23 cellular contexts compared by ENCODE assay signal in genomic region chr5:5799826-5800225, GRCh38.
"Had no signal": no experiment of that assay in that cellular context is flagged by ENCODE, and none has a peak within 500 bp of the region (broad histone marks: within the 10 kb centered on the region; RNA-seq: fewer than 3 reads in every experiment).

No MANE protein-coding gene starts in this region.

- H3K36me3 Mint-ChIP-seq: natural killer cell had no signal

- H3K4me1 ChIP-seq: esophagus squamous epithelium, lower lobe of right lung, pancreas, thyroid gland, vagina had no signal

- H3K27me3 ChIP-seq: esophagus squamous epithelium, heart right ventricle, neutrophil, pancreas, right lobe of liver, thyroid gland, vagina had no signal

- H3K27ac ChIP-seq: coronary artery, esophagus squamous epithelium, heart right ventricle, lower lobe of right lung, neutrophil, pancreas, thyroid gland, vagina had no signal

- H3K4me3 ChIP-seq: coronary artery, esophagus squamous epithelium, heart right ventricle, lower lobe of right lung, pancreas, right lobe of liver, thyroid gland, vagina had no signal

- ATAC-seq: left ventricle myocardium superior; natural killer cell; pancreas; stimulated activated naive CD8-positive, alpha-beta T cell treated with anti-CD3 and anti-CD28 coated beads, Interleukin-15, amount 100 ng/mL, for 72 hours had no signal

- H3K4me1 Mint-ChIP-seq: natural killer cell; stimulated activated naive CD8-positive, alpha-beta T cell treated with anti-CD3 and anti-CD28 coated beads, Interleukin-15, amount 100 ng/mL, for 72 hours had no signal

- H3K36me3 ChIP-seq: esophagus squamous epithelium, heart right ventricle, lower lobe of right lung, neutrophil, pancreas, right lobe of liver, thyroid gland, vagina had no signal

- H3K9me3 ChIP-seq: esophagus squamous epithelium, heart right ventricle, lower lobe of right lung, neutrophil, pancreas, right lobe of liver, thyroid gland, vagina had no signal

- H3K9me3 Mint-ChIP-seq: natural killer cell; stimulated activated naive CD8-positive, alpha-beta T cell treated with anti-CD3 and anti-CD28 coated beads, Interleukin-15, amount 100 ng/mL, for 72 hours had no signal

- H3K27me3 Mint-ChIP-seq: progenitor cell of endocrine pancreas; stimulated activated naive CD8-positive, alpha-beta T cell treated with anti-CD3 and anti-CD28 coated beads, Interleukin-15, amount 100 ng/mL, for 72 hours had no signal

- DNase-seq: dermis blood vessel endothelial cell; effector memory CD4-positive, alpha-beta T cell; esophagus squamous epithelium; foreskin melanocyte; glutamatergic neuron; heart right ventricle; hypothalamus; left ventricle myocardium superior; lower lobe of right lung; natural killer cell; pancreas; right lobe of liver; small intestine; stimulated activated CD4-positive, alpha-beta T cell treated with anti-CD3 and anti-CD28 coated beads, Interleukin-15, amount 100 ng/mL, for 24 hours; stimulated activated CD4-positive, alpha-beta T cell treated with anti-CD3 and anti-CD28 coated beads, Interleukin-2, amount 100 ng/mL, for 48 hours; stimulated activated naive CD4-positive, alpha-beta T cell; stimulated activated naive CD8-positive, alpha-beta T cell treated with anti-CD3 and anti-CD28 coated beads, Interleukin-15, amount 100 ng/mL, for 72 hours; thyroid gland; trophoblast cell had no signal

- H3K4me3 Mint-ChIP-seq: natural killer cell; stimulated activated naive CD8-positive, alpha-beta T cell treated with anti-CD3 and anti-CD28 coated beads, Interleukin-15, amount 100 ng/mL, for 72 hours had no signal
